ENCODE assay signal across 2 cellular contexts in genomic region chr6:82385546-82385945, GRCh38.
TF ChIP-seq lines count a peak whose summit lies in the region.

No MANE protein-coding gene starts in this region.

TF ChIP-seq in HEK293, 187 proteins besides CTCF, POLR2A, EP300 and RAD21:
- TF ChIP-seq ZNF335 (tag by site-specific recombination; conservative IDR thresholded peaks at IDR 0.05) (peak; percentile 50), ZNF138 (tag by site-specific recombination; IDR thresholded peaks at IDR 0.05; ENCODE audit: borderline replicate concordance) (no peak), ZNF112 (tag by site-specific recombination; IDR thresholded peaks at IDR 0.05) (no peak)

TF ChIP-seq in HepG2, 621 proteins besides CTCF, POLR2A, EP300 and RAD21:
- no peak for TF ChIP-seq CBX5 (CRISPR knock-in tag; IDR thresholded peaks at IDR 0.05; ENCODE audit: borderline replicate concordance)
